ENCODE assay signal across 23 cellular contexts in the genomic region with DNA sequence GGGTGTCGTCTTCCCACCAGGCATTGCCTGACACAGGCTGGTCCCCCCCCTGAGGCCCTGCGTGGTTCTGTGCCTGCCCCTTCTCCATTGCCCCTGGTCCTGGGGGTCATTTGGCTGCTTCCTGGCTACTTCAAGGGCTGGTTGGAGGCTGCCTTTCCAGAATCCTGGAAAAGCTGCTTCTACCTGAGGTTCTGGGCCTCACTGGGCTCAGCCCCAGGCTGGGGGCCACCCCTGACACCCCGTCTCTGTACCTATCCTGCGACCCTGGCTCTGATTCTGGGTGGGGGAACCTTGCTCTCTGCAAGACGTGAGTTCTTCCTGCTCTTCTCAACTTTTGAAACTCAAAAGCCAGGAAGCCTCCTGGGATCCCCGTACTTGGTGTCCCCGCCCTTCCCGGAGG.
"Had no signal": no experiment of that assay in that cellular context is flagged by ENCODE, and none has a peak within 500 bp of the region (broad histone marks: within the 10 kb centered on the region; RNA-seq: fewer than 3 reads in every experiment).

No MANE protein-coding gene starts in this region.

- H3K27ac Mint-ChIP-seq: activated B cell treated with CpG ODN at 0.5 μM for 24 hours; activated CD4-positive, alpha-beta T cell treated with anti-CD3 and anti-CD28 coated beads for 36 hours; activated naive CD8-positive, alpha-beta T cell treated with anti-CD3 and anti-CD28 coated beads for 36 hours; naive thymus-derived CD8-positive, alpha-beta T cell; stimulated activated effector memory CD8-positive, alpha-beta T cell treated with anti-CD3 and anti-CD28 coated beads, Interleukin-12 subunit alpha, Interleukin-12 subunit beta, amount 100 ng/mL, for 72 hours; stimulated activated naive CD8-positive, alpha-beta T cell treated with anti-CD3 and anti-CD28 coated beads, Interleukin-15, amount 100 ng/mL, for 72 hours; T-helper 1 cell treated with Interleukin-12 subunit alpha and Interleukin-12 subunit beta and Interleukin-4 antibody, amounts not matched to agents 30 μg/mL and 1 μg/mL, for 36 hours had no signal

- ATAC-seq: activated CD4-positive, alpha-beta T cell treated with anti-CD3 and anti-CD28 coated beads for 36 hours; left lobe of liver; naive thymus-derived CD8-positive, alpha-beta T cell; psoas muscle; stimulated activated naive CD8-positive, alpha-beta T cell treated with anti-CD3 and anti-CD28 coated beads, Interleukin-15, amount 100 ng/mL, for 72 hours had no signal

- H3K9me3 ChIP-seq: psoas muscle, right atrium auricular region, tibial artery had no signal

- H3K4me1 Mint-ChIP-seq: activated B cell treated with CpG ODN at 0.5 μM for 24 hours; activated CD4-positive, alpha-beta T cell treated with anti-CD3 and anti-CD28 coated beads for 36 hours; activated naive CD8-positive, alpha-beta T cell treated with anti-CD3 and anti-CD28 coated beads for 36 hours; naive thymus-derived CD8-positive, alpha-beta T cell had no signal

- DNase-seq: activated B cell treated with CpG ODN at 0.5 μM for 24 hours; activated CD4-positive, alpha-beta T cell treated with anti-CD3 and anti-CD28 coated beads for 36 hours; activated CD4-positive, alpha-beta T cell treated with anti-CD3 and anti-CD28 coated beads, Interleukin-2, amount 50 U/mL, for 4 hours; activated naive CD4-positive, alpha-beta T cell treated with Interleukin-2 at 50 U/mL for 16 hours; activated naive CD8-positive, alpha-beta T cell treated with anti-CD3 and anti-CD28 coated beads for 36 hours; activated T-cell treated with anti-CD3 and anti-CD28 coated beads, Interleukin-2, amount 50 U/mL, for 48 hours; cerebellar nuclear complex; effector CD4-positive, alpha-beta T cell; foreskin fibroblast; heart right ventricle; islet precursor cell; lower lobe of right lung; psoas muscle; stimulated activated CD4-positive, alpha-beta T cell treated with anti-CD3 and anti-CD28 coated beads, Interleukin-1b, Interleukin-23, amount 100 ng/mL, for 48 hours; stimulated activated naive CD8-positive, alpha-beta T cell treated with anti-CD3 and anti-CD28 coated beads, Interleukin-15, amount 100 ng/mL, for 72 hours; tibial artery had no signal

- H3K27ac ChIP-seq: heart right ventricle, lower lobe of right lung, psoas muscle, right atrium auricular region, tibial artery had no signal

- H3K4me1 ChIP-seq: heart right ventricle, psoas muscle, right atrium auricular region had no signal

- FAIRE-seq: endometrium, urothelium cell line had no signal

- H3K4me3 ChIP-seq: heart right ventricle, lower lobe of right lung, psoas muscle, right atrium auricular region, tibial artery had no signal

- H3K9me3 Mint-ChIP-seq: activated B cell treated with CpG ODN at 0.5 μM for 24 hours; activated naive CD8-positive, alpha-beta T cell treated with anti-CD3 and anti-CD28 coated beads for 36 hours; naive thymus-derived CD8-positive, alpha-beta T cell; stimulated activated effector memory CD8-positive, alpha-beta T cell treated with anti-CD3 and anti-CD28 coated beads, Interleukin-12 subunit alpha, Interleukin-12 subunit beta, amount 100 ng/mL, for 72 hours; stimulated activated naive CD8-positive, alpha-beta T cell treated with anti-CD3 and anti-CD28 coated beads, Interleukin-15, amount 100 ng/mL, for 72 hours; T-helper 1 cell treated with Interleukin-12 subunit alpha and Interleukin-12 subunit beta and Interleukin-4 antibody, amounts not matched to agents 30 μg/mL and 1 μg/mL, for 36 hours had no signal

- H3K4me3 Mint-ChIP-seq: activated B cell treated with CpG ODN at 0.5 μM for 24 hours; activated CD4-positive, alpha-beta T cell treated with anti-CD3 and anti-CD28 coated beads for 36 hours; activated naive CD8-positive, alpha-beta T cell treated with anti-CD3 and anti-CD28 coated beads for 36 hours; naive thymus-derived CD8-positive, alpha-beta T cell; stimulated activated effector memory CD8-positive, alpha-beta T cell treated with anti-CD3 and anti-CD28 coated beads, Interleukin-12 subunit alpha, Interleukin-12 subunit beta, amount 100 ng/mL, for 72 hours; stimulated activated naive CD8-positive, alpha-beta T cell treated with anti-CD3 and anti-CD28 coated beads, Interleukin-15, amount 100 ng/mL, for 72 hours; T-helper 1 cell treated with Interleukin-12 subunit alpha and Interleukin-12 subunit beta and Interleukin-4 antibody, amounts not matched to agents 30 μg/mL and 1 μg/mL, for 36 hours had no signal

- H3K27me3 ChIP-seq: heart right ventricle, right atrium auricular region, tibial artery had no signal

- H3K36me3 Mint-ChIP-seq: activated naive CD8-positive, alpha-beta T cell treated with anti-CD3 and anti-CD28 coated beads for 36 hours; naive thymus-derived CD8-positive, alpha-beta T cell had no signal

- H3K36me3 ChIP-seq: heart right ventricle, lower lobe of right lung, right atrium auricular region, tibial artery had no signal
